Comparison of ENCODE assay signal across 1 cellular context in genomic region chr5:172833691-172834569, GRCh38.
TF ChIP-seq lines count a peak whose summit lies in the region.

ERGIC1 (plus strand) TSS chr5:172834251; CDS start chr5:172834414, 163 bp downstream.

TF ChIP-seq in HepG2, 621 proteins besides CTCF, POLR2A, EP300 and RAD21 (continued from another document and continues in another):
- TF ChIP-seq ZNF205 (CRISPR knock-in tag; IDR thresholded peaks at IDR 0.05) (no peak; the same call in 1 of the 2 replicates), ZNF44 (CRISPR knock-in tag; IDR thresholded peaks at IDR 0.05) (no peak), ZNF740 (CRISPR knock-in tag; IDR thresholded peaks at IDR 0.05) (peak; percentile 79), NCOR1 (IDR thresholded peaks at IDR 0.05; ENCODE audit: borderline replicate concordance, low read length) (peak; percentile 69; the same call in 1 of the 2 replicates), ZNF556 (CRISPR knock-in tag; IDR thresholded peaks at IDR 0.05; ENCODE audit: borderline replicate concordance) (0 out of 2 replicates have a peak, but pooled peaks have one; percentile 65), ZNF12 (CRISPR knock-in tag; IDR thresholded peaks at IDR 0.05) (0 out of 2 replicates have a peak, but pooled peaks have one; percentile 34), NFE2 (CRISPR knock-in tag; IDR thresholded peaks at IDR 0.05) (no peak), PAXIP1 (CRISPR knock-in tag; conservative IDR thresholded peaks at IDR 0.05) (peak; percentile 71), KAT8 (CRISPR knock-in tag; IDR thresholded peaks at IDR 0.05) (peak; percentile 42), ZNF850 (CRISPR knock-in tag; conservative IDR thresholded peaks at IDR 0.05) (no peak), MXI1 (IDR thresholded peaks at IDR 0.05; ENCODE audit: borderline replicate concordance, low read depth, low read length) (peak; percentile 34; the same call in 1 of the 3 replicates), CCAR2 (optimal IDR thresholded peaks at IDR 0.05; ENCODE audit: low read depth, low read length) (no peak), THAP11 (CRISPR knock-in tag; IDR thresholded peaks at IDR 0.05) (peak; percentile 16; the same call in 1 of the 2 replicates), POLR2AphosphoS5 (IDR thresholded peaks at IDR 0.05; ENCODE audit: low read depth, low read length) (peak; percentile 91), CREM (IDR thresholded peaks at IDR 0.05) (peak; percentile 55; the same call in 1 of the 2 replicates), CREM (CRISPR knock-in tag; IDR thresholded peaks at IDR 0.05) (no peak), PATZ1 (CRISPR knock-in tag; IDR thresholded peaks at IDR 0.05) (peak; percentile 68), SP4 (CRISPR knock-in tag; IDR thresholded peaks at IDR 0.05) (peak; percentile 86), BCL3 (CRISPR knock-in tag; IDR thresholded peaks at IDR 0.05) (peak; percentile 51; the same call in 1 of the 2 replicates), NFYB (CRISPR knock-in tag; IDR thresholded peaks at IDR 0.05) (peak; percentile 66), SP2 (CRISPR knock-in tag; IDR thresholded peaks at IDR 0.05) (peak; percentile 71), NCOA1 (CRISPR knock-in tag; IDR thresholded peaks at IDR 0.05) (peak; percentile 26; the same call in 1 of the 2 replicates), CREB1 (IDR thresholded peaks at IDR 0.05) (peak; percentile 65; the same call in 1 of the 2 replicates), CREB1 (CRISPR knock-in tag; IDR thresholded peaks at IDR 0.05) (peak; percentile 84), SP1 (IDR thresholded peaks at IDR 0.05) (no peak), SP1 (CRISPR knock-in tag; IDR thresholded peaks at IDR 0.05) (peak; percentile 21; the same call in 1 of the 2 replicates), ZSCAN21 (CRISPR knock-in tag; IDR thresholded peaks at IDR 0.05; ENCODE audit: borderline replicate concordance) (peak; percentile 68; the same call in 1 of the 2 replicates), HDAC1 (CRISPR knock-in tag; IDR thresholded peaks at IDR 0.05) (peak; percentile 50; the same call in 1 of the 2 replicates), MEIS2 (CRISPR knock-in tag; IDR thresholded peaks at IDR 0.05) (no peak), ZNF761 (CRISPR knock-in tag; conservative IDR thresholded peaks at IDR 0.05) (peak; percentile 61; the same call in 1 of the 2 replicates), ZBED4 (CRISPR knock-in tag; IDR thresholded peaks at IDR 0.05; ENCODE audit: borderline replicate concordance) (no peak), RBM39 (IDR thresholded peaks at IDR 0.05; ENCODE audit: low read depth, low read length, poor library complexity, severe bottlenecking) (peak; percentile 58), AGO2 (optimal IDR thresholded peaks at IDR 0.05; ENCODE audit: low read depth, low read length) (peak; percentile 18), ZSCAN25 (CRISPR knock-in tag; IDR thresholded peaks at IDR 0.05) (peak; percentile 64; the same call in 1 of the 2 replicates), ZNF574 (CRISPR knock-in tag; IDR thresholded peaks at IDR 0.05) (peak; percentile 40; the same call in 1 of the 2 replicates), POLR2G (IDR thresholded peaks at IDR 0.05; ENCODE audit: low read depth, low read length) (peak; percentile 89), HNF4G (IDR thresholded peaks at IDR 0.05; ENCODE audit: borderline replicate concordance, low read depth, low read length) (peak; percentile 22), HNF4G (CRISPR knock-in tag; IDR thresholded peaks at IDR 0.05; ENCODE audit: borderline replicate concordance, low read depth) (0 out of 2 replicates have a peak, but pooled peaks have one; percentile 21), ZNF543 (CRISPR knock-in tag; IDR thresholded peaks at IDR 0.05) (0 out of 2 replicates have a peak, but pooled peaks have one; percentile 26), MYPOP (CRISPR knock-in tag; IDR thresholded peaks at IDR 0.05) (no peak), ZNF720 (CRISPR knock-in tag; IDR thresholded peaks at IDR 0.05) (no peak), MIER3 (CRISPR knock-in tag; IDR thresholded peaks at IDR 0.05; ENCODE audit: borderline replicate concordance) (no peak), LRRFIP1 (CRISPR knock-in tag; conservative IDR thresholded peaks at IDR 0.05) (no peak), DMAP1 (CRISPR knock-in tag; IDR thresholded peaks at IDR 0.05) (0 out of 2 replicates have a peak, but pooled peaks have one; percentile 7), ZNF276 (CRISPR knock-in tag; IDR thresholded peaks at IDR 0.05; ENCODE audit: low read depth) (peak; percentile 97)
